22 cellular contexts compared by ENCODE assay signal in the genomic region with DNA sequence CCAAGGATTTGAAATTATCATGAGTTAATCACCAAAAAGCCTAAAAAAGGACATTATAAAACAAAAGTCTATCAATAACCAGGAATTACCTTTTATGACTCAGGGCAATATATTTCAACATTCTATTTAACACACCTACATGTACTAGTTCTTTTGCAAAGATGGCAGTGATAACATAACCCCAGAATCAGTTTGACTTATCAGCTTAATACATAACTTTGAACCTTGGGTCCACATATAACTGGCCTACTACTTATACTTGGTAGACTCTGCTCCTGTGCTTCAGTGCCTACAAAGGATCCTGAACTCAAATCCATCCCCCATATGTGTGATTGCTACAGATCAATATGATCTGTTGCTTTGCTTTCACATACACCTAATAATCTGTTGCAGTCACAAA.
"Had no signal": no experiment of that assay in that cellular context is flagged by ENCODE, and none has a peak within 500 bp of the region (broad histone marks: within the 10 kb centered on the region; RNA-seq: fewer than 3 reads in every experiment).

No MANE protein-coding gene starts in this region.

- H3K4me3 Mint-ChIP-seq: activated CD4-positive, alpha-beta memory T cell treated with anti-CD3 and anti-CD28 coated beads, Interleukin-2, amount 10 ng/mL, durations not matched to agents 7 days and 5 days; activated CD4-positive, alpha-beta T cell treated with anti-CD3 and anti-CD28 coated beads, Interleukin-2, amount 10 ng/mL, durations not matched to agents 24 days and 14 days; activated naive CD4-positive, alpha-beta T cell treated with anti-CD3 and anti-CD28 coated beads for 36 hours; activated naive CD8-positive, alpha-beta T cell treated with anti-CD3 and anti-CD28 coated beads, Interleukin-2, amount 10 ng/mL, durations not matched to agents 7 days and 5 days; activated T-cell treated with anti-CD3 and anti-CD28 coated beads, Interleukin-2, amount 50 U/mL, for 72 hours; memory B cell; naive B cell; neural progenitor cell; stimulated activated naive B cell treated with anti-CD40 and anti-IgM and Interleukin-4, amounts not matched to agents 10 μg/mL and 1 μg/mL and 100 μg/mL, for 72 hours; T-cell; T-helper 2 cell treated with Interferon-gamma antibody and Interleukin-4, amounts not matched to agents 5 μg/mL and 100 μg/mL, for 36 hours had no signal

- H3K9me3 ChIP-seq: testis, upper lobe of right lung had no signal

- H3K36me3 Mint-ChIP-seq: memory B cell; naive B cell; stimulated activated naive B cell treated with anti-CD40 and anti-IgM and Interleukin-4, amounts not matched to agents 10 μg/mL and 1 μg/mL and 100 μg/mL, for 72 hours; T-cell had no signal

- ATAC-seq: activated CD4-positive, CD25-positive, alpha-beta regulatory T cell treated with anti-CD3 and anti-CD28 coated beads, Interleukin-2, amount 50 U/mL, for 24 hours; activated T-cell treated with anti-CD3 and anti-CD28 coated beads, Interleukin-2, amount 50 U/mL, for 72 hours; left ventricle myocardium superior; stimulated activated naive B cell treated with anti-CD40 and anti-IgM and Interleukin-4, amounts not matched to agents 10 μg/mL and 1 μg/mL and 100 μg/mL, for 72 hours; T-cell; upper lobe of right lung had no signal

- H3K9me3 Mint-ChIP-seq: activated CD4-positive, alpha-beta memory T cell treated with anti-CD3 and anti-CD28 coated beads, Interleukin-2, amount 10 ng/mL, durations not matched to agents 7 days and 5 days; activated CD4-positive, alpha-beta T cell treated with anti-CD3 and anti-CD28 coated beads, Interleukin-2, amount 10 ng/mL, durations not matched to agents 24 days and 14 days; activated naive CD4-positive, alpha-beta T cell treated with anti-CD3 and anti-CD28 coated beads for 36 hours; activated naive CD8-positive, alpha-beta T cell treated with anti-CD3 and anti-CD28 coated beads, Interleukin-2, amount 10 ng/mL, durations not matched to agents 7 days and 5 days; activated T-cell treated with anti-CD3 and anti-CD28 coated beads, Interleukin-2, amount 50 U/mL, for 72 hours; memory B cell; naive B cell; neural progenitor cell; stimulated activated naive B cell treated with anti-CD40 and anti-IgM and Interleukin-4, amounts not matched to agents 10 μg/mL and 1 μg/mL and 100 μg/mL, for 72 hours; T-cell; T-helper 2 cell treated with Interferon-gamma antibody and Interleukin-4, amounts not matched to agents 5 μg/mL and 100 μg/mL, for 36 hours had no signal

- H3K27ac ChIP-seq: epithelial cell of prostate, neural progenitor cell, testis, upper lobe of right lung, VCaP had no signal

- H3K4me1 ChIP-seq: testis, upper lobe of right lung had no signal

- H3K9ac ChIP-seq: neural progenitor cell had no signal

- H3K27me3 ChIP-seq: neural progenitor cell, testis, upper lobe of right lung had no signal

- H3K4me3 ChIP-seq: neural progenitor cell, testis, upper lobe of right lung had no signal

- H3K27ac Mint-ChIP-seq: activated CD4-positive, alpha-beta memory T cell treated with anti-CD3 and anti-CD28 coated beads, Interleukin-2, amount 10 ng/mL, durations not matched to agents 7 days and 5 days; activated CD4-positive, alpha-beta T cell treated with anti-CD3 and anti-CD28 coated beads, Interleukin-2, amount 10 ng/mL, durations not matched to agents 24 days and 14 days; activated naive CD4-positive, alpha-beta T cell treated with anti-CD3 and anti-CD28 coated beads for 36 hours; activated naive CD8-positive, alpha-beta T cell treated with anti-CD3 and anti-CD28 coated beads, Interleukin-2, amount 10 ng/mL, durations not matched to agents 7 days and 5 days; activated T-cell treated with anti-CD3 and anti-CD28 coated beads, Interleukin-2, amount 50 U/mL, for 72 hours; memory B cell; naive B cell; neural progenitor cell; stimulated activated naive B cell treated with anti-CD40 and anti-IgM and Interleukin-4, amounts not matched to agents 10 μg/mL and 1 μg/mL and 100 μg/mL, for 72 hours; T-cell; T-helper 2 cell treated with Interferon-gamma antibody and Interleukin-4, amounts not matched to agents 5 μg/mL and 100 μg/mL, for 36 hours had no signal

- H3K4me2 ChIP-seq: neural progenitor cell had no signal

- H3K27me3 Mint-ChIP-seq: activated CD4-positive, alpha-beta memory T cell treated with anti-CD3 and anti-CD28 coated beads, Interleukin-2, amount 10 ng/mL, durations not matched to agents 7 days and 5 days; activated CD4-positive, alpha-beta T cell treated with anti-CD3 and anti-CD28 coated beads, Interleukin-2, amount 10 ng/mL, durations not matched to agents 24 days and 14 days; activated naive CD8-positive, alpha-beta T cell treated with anti-CD3 and anti-CD28 coated beads, Interleukin-2, amount 10 ng/mL, durations not matched to agents 7 days and 5 days; memory B cell; naive B cell; T-cell had no signal

- H3K4me1 Mint-ChIP-seq: memory B cell, neural progenitor cell had no signal

- H3K36me3 ChIP-seq: neural progenitor cell, upper lobe of right lung had no signal

- H2AFZ ChIP-seq: neural progenitor cell had no signal

- DNase-seq: activated CD4-positive, alpha-beta memory T cell treated with anti-CD3 and anti-CD28 coated beads, Interleukin-2, amount 10 ng/mL, durations not matched to agents 7 days and 5 days; activated CD4-positive, alpha-beta T cell treated with anti-CD3 and anti-CD28 coated beads, Interleukin-2, amount 10 ng/mL, durations not matched to agents 24 days and 14 days; activated effector memory CD4-positive, alpha-beta T cell treated with Interleukin-2 at 50 U/mL for 16 hours; activated naive CD4-positive, alpha-beta T cell treated with anti-CD3 and anti-CD28 coated beads for 36 hours; activated naive CD8-positive, alpha-beta T cell treated with anti-CD3 and anti-CD28 coated beads, Interleukin-2, amount 10 ng/mL, durations not matched to agents 7 days and 5 days; activated T-cell treated with anti-CD3 and anti-CD28 coated beads, Interleukin-2, amount 50 U/mL, for 72 hours; amygdala; cerebellar nuclear complex; cortex of kidney; left ventricle myocardium superior; naive B cell; stimulated activated CD4-positive, alpha-beta T cell treated with anti-CD3 and anti-CD28 coated beads, Interleukin-1b, Interleukin-23, amount 100 ng/mL, for 48 hours; stimulated activated naive B cell treated with anti-CD40 and anti-IgM and Interleukin-4, amounts not matched to agents 10 μg/mL and 1 μg/mL and 100 μg/mL, for 72 hours; T-cell; testis; upper lobe of right lung had no signal
